In the genomic region with DNA sequence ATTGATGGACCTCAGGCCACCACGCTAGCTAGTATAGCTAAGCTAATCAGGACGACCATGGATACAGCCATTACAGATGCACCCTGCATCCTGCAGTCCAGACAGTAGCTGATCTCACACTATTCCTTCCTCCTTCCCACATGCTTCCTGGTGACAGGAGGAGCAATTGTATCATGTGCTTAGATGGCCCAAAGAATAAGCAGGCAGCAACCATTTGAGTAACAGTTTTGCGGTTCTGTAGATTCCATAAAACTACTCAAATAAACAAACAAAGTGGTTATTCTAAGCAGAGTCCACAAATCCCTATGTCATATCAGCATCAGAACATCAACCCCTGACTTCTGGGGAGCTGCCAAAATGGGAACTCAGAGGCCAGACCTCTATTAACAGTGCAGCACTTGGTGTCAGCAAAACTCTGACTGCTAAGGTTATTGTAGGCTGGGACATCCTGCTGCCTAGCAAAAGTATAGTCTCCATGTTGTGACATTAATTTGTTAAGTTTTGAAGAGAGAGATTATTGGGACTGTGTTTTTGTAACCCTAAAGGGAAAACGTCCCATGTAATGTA, we compare ENCODE assay signal across 19 cellular contexts.
A peak's percentile ranks its signal among the peaks of the same experiment; 100 is the strongest.
DNase-seq lines count a peak whose midpoint lies in the region; ATAC-seq and TF ChIP-seq lines count a peak whose summit lies in the region.
"Had no signal": no experiment of that assay in that cellular context is flagged by ENCODE, and none has a peak within 500 bp of the region (broad histone marks: within the 10 kb centered on the region; RNA-seq: fewer than 3 reads in every experiment).

No MANE protein-coding gene starts in this region.

- in situ Hi-C loops in mammary epithelial cell (cut with MboI; ENCODE audit: low sequenced_read_pairs in 2 of 2), result no loop called here

- H4K20me1 ChIP-seq in mammary epithelial cell (ENCODE audit: insufficient read depth, low read length), result no peaks in the 10 kb centered on the region

- no peak for ATAC-seq in HG03378 (IDR thresholded peaks at IDR 0.05; ENCODE audit: unreplicated experiment)

- POLR2A ChIA-PET in MCF 10A (lab: Yijun Ruan, JAX), result no interaction called here

- no peak overlapping the region for H2AFZ ChIP-seq in mammary epithelial cell (ENCODE audit: low read depth, low read length)

- no peaks in the 10 kb centered on the region for H3K36me3 ChIP-seq in mammary epithelial cell (ENCODE audit: insufficient read depth, low read length)
- H3K36me3 ChIP-seq: BE2C had no signal

- no peaks in the 10 kb centered on the region for H3K27me3 ChIP-seq in mammary epithelial cell (ENCODE audit: insufficient read depth, low read length)
- H3K27me3 ChIP-seq: BE2C had no signal

- no peaks in the 10 kb centered on the region for H3K4me1 Mint-ChIP-seq in MCF 10A (ENCODE audit: insufficient read depth, unreplicated experiment)
- H3K4me1 Mint-ChIP-seq: CD4-positive, alpha-beta memory T cell had no signal

- WGBS in mammary epithelial cell (ENCODE audit: low coverage, missing lambda C conversion rate), result 51% methylated on average over 4 of the region's 4 CpGs

- DNase-seq in MCF 10A (ENCODE audit: unreplicated experiment), result peak; percentile 29
- DNase-seq in mammary epithelial cell, result no peak
- peak; percentile 24 for DNase-seq in RPMI8226
- DNase-seq in foreskin melanocyte, result peak; percentile 91
- no peak for DNase-seq in amniotic stem cell (lab: John Stamatoyannopoulos, UW)
- DNase-seq in NOMO-1 treated with DMSO at 0.1 percent for 48 hours (lab: John Stamatoyannopoulos, UW; ENCODE audit: unreplicated experiment), result no peak
- DNase-seq in pons (ENCODE audit: low spot score), result no peak
- DNase-seq: BE2C; Calu3; CD4-positive, alpha-beta memory T cell; MM.1S; NCI-H1092 treated with DMSO at 0.1 percent for 48 hours; NCI-H146; NCI-H2029 treated with DMSO at 0.1 percent for 48 hours; NCI-H2171; NCI-H526; SW 1271 had no signal

- no peaks in the 10 kb centered on the region for H3K36me3 Mint-ChIP-seq in MCF 10A (ENCODE audit: insufficient read depth, unreplicated experiment)
- H3K36me3 Mint-ChIP-seq: CD4-positive, alpha-beta memory T cell had no signal

- TF ChIP-seq CTCF in MCF 10A (IDR thresholded peaks at IDR 0.05; ENCODE audit: unreplicated experiment), result no peak
- no peak for TF ChIP-seq CTCF in mammary epithelial cell (conservative IDR thresholded peaks at IDR 0.05 in 1 of 2, IDR thresholded peaks at IDR 0.05 in 1 of 2; ENCODE audit: extremely low read depth in 1 of 2, insufficient read depth in 1 of 2, low read depth in 1 of 2, low read length in 2 of 2)

- H3K4me1 ChIP-seq in mammary epithelial cell (ENCODE audit: insufficient read depth, low read length), result no peaks in the 10 kb centered on the region

- no peak overlapping the region for H3K4me3 Mint-ChIP-seq in MCF 10A (ENCODE audit: unreplicated experiment)
- H3K4me3 Mint-ChIP-seq: CD4-positive, alpha-beta memory T cell had no signal

- H3K27ac ChIP-seq in mammary epithelial cell (ENCODE audit: insufficient read depth, low read depth, low read length), result no peak overlapping the region
- H3K27ac ChIP-seq: 22Rv1 had no signal

- H3K27ac Mint-ChIP-seq in MCF 10A (ENCODE audit: low read depth, unreplicated experiment), result no peak overlapping the region
- H3K27ac Mint-ChIP-seq: CD4-positive, alpha-beta memory T cell had no signal

- intact Hi-C loops in MCF 10A (cut with micrococcal nuclease) (no loop called here), mammary epithelial cell (cut with micrococcal nuclease) (no loop called here)

- no peak overlapping the region for H3K9ac ChIP-seq in mammary epithelial cell (ENCODE audit: insufficient read depth, low read length)

- BruUV-seq in MCF 10A (replicated peaks; lab: Mats Ljungman, UMichigan) (no TSS peak), mammary epithelial cell (replicated peaks; lab: Mats Ljungman, UMichigan) (no TSS peak)

- CTCF ChIA-PET in MCF 10A (lab: Yijun Ruan, JAX), result interaction anchor here (0.5 to 0.6 kb wide), 2 partner anchors 103 to 329 kb away, joined by 3 read pairs; no protein-coding TSS in a partner anchor
- CTCF ChIA-PET in mammary epithelial cell (lab: Charles Lee; ENCODE audit: low non-redundant PET), result no interaction called here

- dilution Hi-C loops in mammary epithelial cell (cut with HindIII; ENCODE audit: low sequenced_read_pairs), result no loop called here

- peaks cover under 1% of the 10 kb centered on the region for H3K9me3 ChIP-seq in mammary epithelial cell (replicated peaks; ENCODE audit: insufficient read depth, low read length)
- H3K9me3 ChIP-seq: BE2C had no signal

- H3K4me3 ChIP-seq in mammary epithelial cell (replicated peaks in 1 of 3; ENCODE audit: insufficient read depth in 1 of 3, low read depth in 2 of 3, low read length in 3 of 3), result no peak overlapping the region

- no peaks in the 10 kb centered on the region for H3K27me3 Mint-ChIP-seq in MCF 10A (ENCODE audit: insufficient read depth, unreplicated experiment)
- H3K27me3 Mint-ChIP-seq: CD4-positive, alpha-beta memory T cell had no signal

- no peak overlapping the region for H3K4me2 ChIP-seq in mammary epithelial cell (ENCODE audit: insufficient read depth, low read depth, low read length)

- H3K79me2 ChIP-seq in mammary epithelial cell (ENCODE audit: insufficient read depth, low read length), result no peaks in the 10 kb centered on the region

- no peaks in the 10 kb centered on the region for H3K9me3 Mint-ChIP-seq in MCF 10A (ENCODE audit: unreplicated experiment)

Comparison
In these comparisons a context has a peak if more than half of its experiments do, and no peak if none do; other contexts are left out.
1. DNase-seq: peak in MCF 10A (single experiment), RPMI8226 (single experiment) and foreskin melanocyte (single experiment); none in mammary epithelial cell (single experiment), amniotic stem cell (single experiment), NOMO-1 treated with DMSO at 0.1 percent for 48 hours (single experiment) and pons (single experiment).